ENCODE assay signal across 8 cellular contexts in the genomic region with DNA sequence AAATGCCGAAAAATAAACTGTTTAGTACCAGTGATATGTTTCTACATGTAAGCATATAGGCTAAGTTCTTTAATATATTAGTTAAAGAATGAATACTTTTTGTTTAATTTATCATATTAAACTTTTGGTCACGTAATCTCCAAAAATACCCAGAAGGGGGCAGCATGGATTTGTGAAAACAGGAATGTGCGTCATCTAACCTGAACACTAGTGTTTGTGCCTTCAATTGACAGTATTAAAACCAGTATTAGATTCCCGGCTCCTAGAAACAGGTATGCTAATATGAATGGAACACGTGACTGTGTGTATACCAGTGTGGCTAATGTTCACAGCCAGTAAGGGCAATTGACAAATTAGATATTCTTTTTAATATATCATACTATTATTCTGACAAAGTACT. TPM values are rescaled to one million over a fixed set of nuclear protein-coding genes. Genes with fewer than 3 reads are reported as not detected.
DNase-seq lines count a peak whose midpoint lies in the region; ATAC-seq, FAIRE-seq and TF ChIP-seq lines count a peak whose summit lies in the region.

No MANE protein-coding gene starts in this region.

- no peaks in the 10 kb centered on the region for H3K9me3 ChIP-seq in pancreas

- peak; percentile 38 to 80 (median 70) for ATAC-seq in pancreas
- no peak for ATAC-seq in HG02571 (IDR thresholded peaks at IDR 0.05; ENCODE audit: unreplicated experiment)

- H3K27me3 Mint-ChIP-seq in endothelial cell (ENCODE audit: unreplicated experiment): no peaks in the 10 kb centered on the region

- H3K4me1 Mint-ChIP-seq in endothelial cell (ENCODE audit: unreplicated experiment): no peaks in the 10 kb centered on the region

- H3K4me3 Mint-ChIP-seq in endothelial cell (ENCODE audit: unreplicated experiment): no peak overlapping the region

- H3K27me3 ChIP-seq in pancreas: no peaks in the 10 kb centered on the region

- no peaks in the 10 kb centered on the region for H3K4me1 ChIP-seq in pancreas

- 27 to 31% methylated on average over 5 of the region's 5 CpGs for WGBS in pancreas, 2 donors

- H3K36me3 ChIP-seq in pancreas: no peaks in the 10 kb centered on the region

- no peak overlapping the region for H3K27ac ChIP-seq in pancreas

- no peaks in the 10 kb centered on the region for H3K36me3 Mint-ChIP-seq in endothelial cell (ENCODE audit: low read depth, unreplicated experiment)

- TF ChIP-seq CTCF in endothelial cell (IDR thresholded peaks at IDR 0.05; ENCODE audit: unreplicated experiment) (peak; percentile 78), pancreas (IDR thresholded peaks at IDR 0.05) (peak in 2 of 4 donors; percentile 9 to 15)

- intact Hi-C loops in pancreas (cut with DNase I): no loop called here

- no peak overlapping the region for H3K27ac Mint-ChIP-seq in endothelial cell (ENCODE audit: unreplicated experiment)

- no peaks in the 10 kb centered on the region for H3K9me3 Mint-ChIP-seq in endothelial cell (ENCODE audit: unreplicated experiment)

- DNase-seq in activated T-cell treated with anti-CD3 and anti-CD28 coated beads for 24 hours (ENCODE audit: low read depth) (peak; percentile 18), HT1080 (ENCODE audit: low read depth) (peak; percentile 15), OCI-M1 (lab: John Stamatoyannopoulos, UW) (peak; percentile 79), endothelial cell (ENCODE audit: low spot score) (peak; percentile 39), pancreas (peak in 1 of 6 donors; percentile 14), ecto neural progenitor cell (ENCODE audit: low spot score) (no peak)
- DNase-seq in activated T-cell treated with anti-CD3 and anti-CD28 coated beads, Interleukin-2, amount 50 U/mL, for 48 hours: no peak

- FAIRE-seq in pancreas (lab: Jason Lieb, UNC): no peak

- no peak overlapping the region for H3K4me3 ChIP-seq in pancreas

RNA-seq across cellular contexts. Expression of gene WDR7, which starts 51.8 kb away (rescaled TPM):
- 11.4 and 11.8 TPM in 2 replicates for total RNA-seq in HT1080 (2014; rRNA removed; shearing (Covaris generic))
- 3.6 and 5.0 TPM in 2 replicates for polyA plus RNA-seq in HT1080 (2015; cell fraction: cytosol; rRNA removed)
- polyA plus RNA-seq in HT1080 (2015; cell fraction: nucleus; rRNA removed): 10.4 and 11.4 TPM in 2 replicates
- total RNA-seq in endothelial cell (ENCODE audit: unreplicated experiment): 42.0 TPM
- total RNA-seq in pancreas: 10 to 100 TPM in 4 of 6 donors, 1 to 10 TPM in 2; 6.7 to 14.4 (median 10.9) TPM
- 1 to 10 TPM; 2.5 to 4.3 TPM for polyA plus RNA-seq in pancreas

Comparison
In these comparisons a context has a peak if more than half of its experiments do, and no peak if none do; other contexts are left out.
1. DNase-seq: peak in activated T-cell treated with anti-CD3 and anti-CD28 coated beads for 24 hours (single experiment), HT1080 (single experiment), OCI-M1 (single experiment) and endothelial cell (single experiment); none in activated T-cell treated with anti-CD3 and anti-CD28 coated beads, Interleukin-2, amount 50 U/mL, for 48 hours (0 of 2) and ecto neural progenitor cell (single experiment).